10 cellular contexts compared by ENCODE assay signal in genomic region chr21:39885119-39885848, GRCh38.
DNase-seq lines count a peak whose midpoint lies in the region; ATAC-seq lines count a peak whose summit lies in the region.
"Had no signal": no experiment of that assay in that cellular context is flagged by ENCODE, and none has a peak within 500 bp of the region (broad histone marks: within the 10 kb centered on the region; RNA-seq: fewer than 3 reads in every experiment).

No MANE protein-coding gene starts in this region.

- no peak for ATAC-seq in effector memory CD8-positive, alpha-beta T cell (replicated peaks)
- no peak for ATAC-seq in HG02970 (IDR thresholded peaks at IDR 0.05; ENCODE audit: low FRiP score, unreplicated experiment)

- H3K36me3 ChIP-seq in rectal smooth muscle tissue (ENCODE audit: control insufficient read depth, insufficient read depth, low read length) = no peaks in the 10 kb centered on the region

- H3K9me3 Mint-ChIP-seq in effector memory CD8-positive, alpha-beta T cell = peaks cover 8 to 9% of the 10 kb centered on the region in 2 donors
- H3K9me3 Mint-ChIP-seq: activated naive CD4-positive, alpha-beta T cell treated with anti-CD3 and anti-CD28 coated beads, Interleukin-2, amount 50 U/mL, for 24 hours had no signal

- H3K9ac ChIP-seq in rectal smooth muscle tissue (ENCODE audit: low read length) = no peak overlapping the region

- peak; percentile 16 for DNase-seq in NAMALWA (ENCODE audit: low spot score)
- DNase-seq in NCI-H345 treated with DMSO at 0.1 percent for 48 hours (lab: John Stamatoyannopoulos, UW; ENCODE audit: unreplicated experiment) = peak; percentile 98
- DNase-seq in globus pallidus (ENCODE audit: low spot score) = peak; percentile 63
- no peak for DNase-seq in effector memory CD8-positive, alpha-beta T cell
- DNase-seq in putamen (ENCODE audit: low spot score) = no peak
- DNase-seq in GM03348 (ENCODE audit: low spot score) = no peak
- DNase-seq: activated CD4-positive, alpha-beta T cell treated with anti-CD3 and anti-CD28 coated beads, Interleukin-2, amount 50 U/mL, for 4 hours had no signal

- no peaks in the 10 kb centered on the region for H3K36me3 Mint-ChIP-seq in effector memory CD8-positive, alpha-beta T cell (ENCODE audit: insufficient read depth)
- H3K36me3 Mint-ChIP-seq: activated naive CD4-positive, alpha-beta T cell treated with anti-CD3 and anti-CD28 coated beads, Interleukin-2, amount 50 U/mL, for 24 hours had no signal

- H3K4me3 Mint-ChIP-seq in effector memory CD8-positive, alpha-beta T cell = no peak overlapping the region
- H3K4me3 Mint-ChIP-seq: activated naive CD4-positive, alpha-beta T cell treated with anti-CD3 and anti-CD28 coated beads, Interleukin-2, amount 50 U/mL, for 24 hours had no signal

- H3K27me3 Mint-ChIP-seq in effector memory CD8-positive, alpha-beta T cell = no peaks in the 10 kb centered on the region

- peak overlapping the region; percentile 90 for H3K27ac ChIP-seq in rectal smooth muscle tissue (ENCODE audit: low read depth, low read length)

- no peaks in the 10 kb centered on the region for H3K4me1 Mint-ChIP-seq in effector memory CD8-positive, alpha-beta T cell (ENCODE audit: low read depth in 2 of 2)
- H3K4me1 Mint-ChIP-seq: activated naive CD4-positive, alpha-beta T cell treated with anti-CD3 and anti-CD28 coated beads, Interleukin-2, amount 50 U/mL, for 24 hours had no signal

- H3K4me3 ChIP-seq in rectal smooth muscle tissue (ENCODE audit: low read length) = no peak overlapping the region

- no peaks in the 10 kb centered on the region for H3K27me3 ChIP-seq in rectal smooth muscle tissue (ENCODE audit: control insufficient read depth, insufficient read depth, low read length)

- H3K27ac Mint-ChIP-seq in effector memory CD8-positive, alpha-beta T cell = no peak overlapping the region
- H3K27ac Mint-ChIP-seq: activated naive CD4-positive, alpha-beta T cell treated with anti-CD3 and anti-CD28 coated beads, Interleukin-2, amount 50 U/mL, for 24 hours had no signal

- H3K4me1 ChIP-seq in rectal smooth muscle tissue (ENCODE audit: control insufficient read depth, insufficient read depth, low read length) = peaks cover 15% of the 10 kb centered on the region

Comparison
In these comparisons a context has a peak if more than half of its experiments do, and no peak if none do; other contexts are left out.
1. DNase-seq: peak in NAMALWA (single experiment), NCI-H345 treated with DMSO at 0.1 percent for 48 hours (single experiment) and globus pallidus (single experiment); none in effector memory CD8-positive, alpha-beta T cell (0 of 3), putamen (single experiment) and GM03348 (single experiment).